ENCODE assay signal across 9 cellular contexts in the genomic region with DNA sequence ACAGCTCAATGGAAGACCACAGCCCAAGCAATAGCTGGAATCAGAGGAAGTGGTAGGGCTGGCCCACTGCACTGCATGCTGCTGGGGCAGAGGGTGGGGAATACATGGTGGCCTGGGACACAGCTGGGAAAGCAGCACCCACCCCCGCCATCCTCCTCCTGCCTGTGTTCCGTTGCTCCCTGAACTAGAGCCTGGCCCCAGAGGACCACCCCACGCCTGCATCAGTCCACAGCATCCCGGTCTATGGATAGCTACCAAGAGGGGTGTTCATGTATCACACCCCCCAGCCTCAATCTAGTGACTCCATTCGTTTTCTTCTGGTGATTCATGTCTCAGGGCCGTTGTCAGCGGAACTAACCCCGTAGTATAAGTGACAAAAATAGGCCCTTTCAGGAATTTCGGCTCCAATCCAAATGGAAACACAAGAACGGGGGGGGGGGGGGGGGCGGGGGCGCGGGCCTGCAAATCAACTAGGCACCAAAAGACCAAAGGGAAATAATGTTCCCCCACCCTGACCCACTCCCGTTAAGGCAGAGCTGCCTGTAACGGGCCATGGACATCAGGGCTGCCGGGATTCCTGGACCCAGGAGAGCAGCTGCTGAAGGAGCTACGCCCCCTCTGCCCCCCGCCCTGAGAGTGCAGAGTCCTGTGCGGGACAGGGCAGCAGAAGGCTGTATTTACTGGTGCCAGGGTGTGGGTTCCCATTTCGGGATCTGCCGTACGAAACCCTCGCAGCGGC. TPM values are rescaled to one million over a fixed set of nuclear protein-coding genes. Genes with fewer than 3 reads are reported as not detected.
DNase-seq lines count a peak whose midpoint lies in the region; ATAC-seq and TF ChIP-seq lines count a peak whose summit lies in the region.
"Had no signal": no experiment of that assay in that cellular context is flagged by ENCODE, and none has a peak within 500 bp of the region (broad histone marks: within the 10 kb centered on the region; RNA-seq: fewer than 3 reads in every experiment).

No MANE protein-coding gene starts in this region.

- peak; percentile 17 to 60 (median 46) for ATAC-seq in heart right ventricle
- peak; percentile 2 for ATAC-seq in sciatic nerve
- ATAC-seq in HG02840 (IDR thresholded peaks at IDR 0.05; ENCODE audit: low FRiP score, unreplicated experiment) = no peak
- ATAC-seq in HG02938 (IDR thresholded peaks at IDR 0.05; ENCODE audit: unreplicated experiment) = no peak
- no peak for ATAC-seq in HG03196 (IDR thresholded peaks at IDR 0.05; ENCODE audit: unreplicated experiment)

- WGBS in heart right ventricle, 2 donors = 15 to 23% methylated on average over 21 to 24 of the region's 24 CpGs

- H3K36me3 ChIP-seq in BLaER1 = peaks cover 88% of the 10 kb centered on the region
- H3K36me3 ChIP-seq in heart right ventricle = peaks cover 6 to 89% (median 37%) of the 10 kb centered on the region in 9 donors

- DNase-seq in amniotic stem cell (lab: John Stamatoyannopoulos, UW) (peak; percentile 8), heart right ventricle (peak; percentile 54 to 76), sciatic nerve (ENCODE audit: low spot score) (no peak), DMS79 (lab: John Stamatoyannopoulos, UW) (no peak)
- DNase-seq: activated CD4-positive, alpha-beta memory T cell treated with anti-CD3 and anti-CD28 coated beads for 36 hours had no signal

- H3K27me3 ChIP-seq in BLaER1 = no peaks in the 10 kb centered on the region
- no peaks in the 10 kb centered on the region for H3K27me3 ChIP-seq in heart right ventricle

- no peak for TF ChIP-seq CTCF in heart right ventricle (IDR thresholded peaks at IDR 0.05)

- peaks cover 100% of the 10 kb centered on the region for H4K20me1 ChIP-seq in BLaER1

- intact Hi-C loops in heart right ventricle (cut with DNase I) = loop anchor here in 6 of 10 donors (5.0 to 10.0 kb wide), 4 partner anchors 54 to 166 kb away; a partner anchor contains a TSS
- intact Hi-C loops in sciatic nerve (cut with DNase I) = loop anchor here (5.0 kb wide), 1 partner anchor 74 kb away; no protein-coding TSS in a partner anchor

- H3K4me1 ChIP-seq in BLaER1 (peaks cover 100% of the 10 kb centered on the region), heart right ventricle (peaks cover 60 to 83% (median 79%) of the 10 kb centered on the region in 9 donors)

- H3K4me2 ChIP-seq in BLaER1 = peak overlapping the region; percentile 96

- H3K4me3 ChIP-seq in BLaER1 (no peak overlapping the region), heart right ventricle (peak overlapping the region in 7 of 10 donors; percentile 4 to 32 (median 15))

- no peaks in the 10 kb centered on the region for H3K9me3 ChIP-seq in BLaER1
- no peaks in the 10 kb centered on the region for H3K9me3 ChIP-seq in heart right ventricle

- H3K9ac ChIP-seq in BLaER1 = peak overlapping the region; percentile 21; the same call in 1 of the 2 replicates

- H3K27ac ChIP-seq in BLaER1 (peak overlapping the region; percentile 80), heart right ventricle (peak overlapping the region; percentile 84 to 94 (median 92))

RNA-seq across cellular contexts. Expression of a gene that starts 18.9 kb away (rescaled TPM):
- under 1 TPM in 5 of 10 donors, not detected in 5; 0.15 to 0.32 (median 0.17) TPM for total RNA-seq in heart right ventricle
- polyA plus RNA-seq in heart right ventricle = under 1 TPM in 1 of 2 donors, not detected in 1; 0.20 TPM
- 0.45 TPM for total RNA-seq in sciatic nerve
- total RNA-seq: activated CD4-positive, alpha-beta memory T cell treated with anti-CD3 and anti-CD28 coated beads for 36 hours had no signal

RNA-seq across cellular contexts. Expression of a gene that starts 50.4 kb away (rescaled TPM):
- 10 to 100 TPM; 21.4 to 45.5 (median 35.3) TPM for total RNA-seq in heart right ventricle
- 10 to 100 TPM; 18.7 to 21.9 TPM for polyA plus RNA-seq in heart right ventricle
- total RNA-seq in sciatic nerve = 124 TPM
- total RNA-seq: activated CD4-positive, alpha-beta memory T cell treated with anti-CD3 and anti-CD28 coated beads for 36 hours had no signal

Comparison
In these comparisons a context has a peak if more than half of its experiments do, and no peak if none do; other contexts are left out.
1. DNase-seq: peak in amniotic stem cell (single experiment) and heart right ventricle (2 of 2); none in sciatic nerve (single experiment) and DMS79 (single experiment).
2. ATAC-seq: peak in heart right ventricle (8 of 8) and sciatic nerve (single experiment); none in HG02840 (single experiment), HG02938 (single experiment) and HG03196 (single experiment).